ENCODE assay signal across 11 cellular contexts in the genomic region with DNA sequence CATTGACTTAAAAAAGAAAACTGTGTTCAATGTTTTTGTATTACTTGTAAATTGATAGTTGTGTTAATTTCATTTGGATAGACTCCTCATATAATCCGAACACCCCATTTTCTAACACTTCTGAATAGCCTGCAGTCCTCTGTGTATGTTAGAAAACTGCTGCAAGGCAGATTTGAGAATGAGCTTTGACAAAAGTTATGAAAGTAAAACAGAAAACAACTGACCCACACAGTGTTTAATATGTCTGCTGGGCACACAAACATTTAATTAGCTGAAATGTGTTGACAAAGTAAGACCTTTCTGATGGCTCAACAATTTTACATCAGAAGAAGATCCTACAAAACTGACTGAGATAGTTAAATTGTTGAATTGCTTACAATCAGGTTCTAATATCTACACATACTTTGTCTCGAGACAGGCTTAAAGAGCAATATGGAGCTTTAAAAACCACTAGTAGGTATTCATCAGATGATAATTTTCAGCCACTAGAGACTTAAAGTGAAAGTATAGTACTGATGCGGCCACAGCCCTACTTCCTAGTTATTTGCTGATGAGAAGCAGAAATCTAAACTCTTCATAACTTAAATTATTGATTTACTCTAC. TPM values are rescaled to one million over a fixed set of nuclear protein-coding genes. Genes with fewer than 3 reads are reported as not detected.
DNase-seq lines count a peak whose midpoint lies in the region; ATAC-seq and TF ChIP-seq lines count a peak whose summit lies in the region.
"Had no signal": no experiment of that assay in that cellular context is flagged by ENCODE, and none has a peak within 500 bp of the region (broad histone marks: within the 10 kb centered on the region; RNA-seq: fewer than 3 reads in every experiment).

No MANE protein-coding gene starts in this region.

- H3K9ac ChIP-seq in colonic mucosa (ENCODE audit: low read depth in 2 of 2, low read length in 2 of 2) = no peak overlapping the region

- TF ChIP-seq CTCF in colonic mucosa (IDR thresholded peaks at IDR 0.05) (no peak), vagina (IDR thresholded peaks at IDR 0.05) (no peak)

- H3K4me3 Mint-ChIP-seq in activated CD4-positive, alpha-beta T cell treated with anti-CD3 and anti-CD28 coated beads, Interleukin-2, amount 10 ng/mL, durations not matched to agents 24 days and 14 days = no peak overlapping the region
- H3K4me3 Mint-ChIP-seq in activated T-cell treated with anti-CD3 and anti-CD28 coated beads, Interleukin-2, amount 50 U/mL, for 72 hours = no peak overlapping the region
- H3K4me3 Mint-ChIP-seq: CD14-positive monocyte had no signal

- H3K36me3 Mint-ChIP-seq in activated CD4-positive, alpha-beta T cell treated with anti-CD3 and anti-CD28 coated beads, Interleukin-2, amount 10 ng/mL, durations not matched to agents 24 days and 14 days (ENCODE audit: low read depth) = no peaks in the 10 kb centered on the region
- no peaks in the 10 kb centered on the region for H3K36me3 Mint-ChIP-seq in activated T-cell treated with anti-CD3 and anti-CD28 coated beads, Interleukin-2, amount 50 U/mL, for 72 hours (ENCODE audit: insufficient read depth in 2 of 2)
- H3K36me3 Mint-ChIP-seq: CD14-positive monocyte had no signal

- peak; percentile 37 for DNase-seq in OCI-M1 (lab: John Stamatoyannopoulos, UW)
- no peak for DNase-seq in activated CD4-positive, alpha-beta T cell treated with anti-CD3 and anti-CD28 coated beads, Interleukin-2, amount 10 ng/mL, durations not matched to agents 24 days and 14 days
- DNase-seq in colonic mucosa = no peak
- DNase-seq in vagina (ENCODE audit: extremely low spot score in 2 of 2) = no peak
- no peak for DNase-seq in activated T-cell treated with anti-CD3 and anti-CD28 coated beads, Interleukin-2, amount 50 U/mL, for 72 hours
- DNase-seq: effector memory CD4-positive, alpha-beta T cell; Right ventricle myocardium superior had no signal

- H3K4me1 Mint-ChIP-seq in activated CD4-positive, alpha-beta T cell treated with anti-CD3 and anti-CD28 coated beads, Interleukin-2, amount 10 ng/mL, durations not matched to agents 24 days and 14 days = no peaks in the 10 kb centered on the region
- H3K4me1 Mint-ChIP-seq in activated T-cell treated with anti-CD3 and anti-CD28 coated beads, Interleukin-2, amount 50 U/mL, for 72 hours (ENCODE audit: low read depth) = no peaks in the 10 kb centered on the region
- H3K4me1 Mint-ChIP-seq: CD14-positive monocyte had no signal

- H3K36me3 ChIP-seq in colonic mucosa = no peaks in the 10 kb centered on the region
- no peaks in the 10 kb centered on the region for H3K36me3 ChIP-seq in vagina

- no peaks in the 10 kb centered on the region for H3K9me3 Mint-ChIP-seq in activated CD4-positive, alpha-beta T cell treated with anti-CD3 and anti-CD28 coated beads, Interleukin-2, amount 10 ng/mL, durations not matched to agents 24 days and 14 days
- no peaks in the 10 kb centered on the region for H3K9me3 Mint-ChIP-seq in activated T-cell treated with anti-CD3 and anti-CD28 coated beads, Interleukin-2, amount 50 U/mL, for 72 hours

- intact Hi-C loops in activated CD4-positive, alpha-beta T cell treated with anti-CD3 and anti-CD28 coated beads, Interleukin-2, amount 10 ng/mL, durations not matched to agents 24 days and 14 days (cut with micrococcal nuclease) = no loop called here
- intact Hi-C loops in colonic mucosa (cut with DNase I) = no loop called here
- intact Hi-C loops in vagina (cut with DNase I) = no loop called here

- no peaks in the 10 kb centered on the region for H3K27me3 Mint-ChIP-seq in activated CD4-positive, alpha-beta T cell treated with anti-CD3 and anti-CD28 coated beads, Interleukin-2, amount 10 ng/mL, durations not matched to agents 24 days and 14 days
- no peaks in the 10 kb centered on the region for H3K27me3 Mint-ChIP-seq in activated T-cell treated with anti-CD3 and anti-CD28 coated beads, Interleukin-2, amount 50 U/mL, for 72 hours (ENCODE audit: low read depth)

- no peaks in the 10 kb centered on the region for H3K27me3 ChIP-seq in colonic mucosa
- H3K27me3 ChIP-seq in vagina = no peaks in the 10 kb centered on the region

- H3K4me1 ChIP-seq in colonic mucosa = no peaks in the 10 kb centered on the region
- no peaks in the 10 kb centered on the region for H3K4me1 ChIP-seq in vagina

- no peak for TF ChIP-seq POLR2A in vagina (IDR thresholded peaks at IDR 0.05)

- H3K4me3 ChIP-seq in colonic mucosa (no peak overlapping the region), vagina (no peak overlapping the region)

- no peaks in the 10 kb centered on the region for H3K9me3 ChIP-seq in colonic mucosa
- no peaks in the 10 kb centered on the region for H3K9me3 ChIP-seq in vagina

- peak; percentile 94 for ATAC-seq in GM18499 (IDR thresholded peaks at IDR 0.05; ENCODE audit: insufficient read depth, unreplicated experiment)
- ATAC-seq in GM21390 (IDR thresholded peaks at IDR 0.05; ENCODE audit: unreplicated experiment) = peak; percentile 87
- peak; percentile 87 for ATAC-seq in HG03025 (IDR thresholded peaks at IDR 0.05; ENCODE audit: low FRiP score, unreplicated experiment)
- ATAC-seq in activated T-cell treated with anti-CD3 and anti-CD28 coated beads, Interleukin-2, amount 50 U/mL, for 72 hours (replicated peaks in 1 of 2) = no peak

- H3K27ac Mint-ChIP-seq in activated CD4-positive, alpha-beta T cell treated with anti-CD3 and anti-CD28 coated beads, Interleukin-2, amount 10 ng/mL, durations not matched to agents 24 days and 14 days = no peak overlapping the region
- no peak overlapping the region for H3K27ac Mint-ChIP-seq in activated T-cell treated with anti-CD3 and anti-CD28 coated beads, Interleukin-2, amount 50 U/mL, for 72 hours
- H3K27ac Mint-ChIP-seq: CD14-positive monocyte had no signal

- H3K27ac ChIP-seq in colonic mucosa (no peak overlapping the region), vagina (no peak overlapping the region)

RNA-seq across cellular contexts. Expression of a gene that starts 40.0 kb away (rescaled TPM):
- 24.6 TPM in 2 replicates for total RNA-seq in activated CD4-positive, alpha-beta T cell treated with anti-CD3 and anti-CD28 coated beads, Interleukin-2, amount 10 ng/mL, durations not matched to agents 24 days and 14 days
- total RNA-seq in colonic mucosa = 10 to 100 TPM; 11.8 to 19.1 TPM
- total RNA-seq in vagina = 11.0 TPM
- 1 to 10 TPM; 7.1 to 7.8 TPM for total RNA-seq in activated T-cell treated with anti-CD3 and anti-CD28 coated beads, Interleukin-2, amount 50 U/mL, for 72 hours

Comparison
In these comparisons a context has a peak if more than half of its experiments do, and no peak if none do; other contexts are left out.
1. ATAC-seq: peak in GM18499 (single experiment), GM21390 (single experiment) and HG03025 (single experiment); none in activated T-cell treated with anti-CD3 and anti-CD28 coated beads, Interleukin-2, amount 50 U/mL, for 72 hours (0 of 2).